ENCODE assay signal across 1 cellular context in the genomic region with DNA sequence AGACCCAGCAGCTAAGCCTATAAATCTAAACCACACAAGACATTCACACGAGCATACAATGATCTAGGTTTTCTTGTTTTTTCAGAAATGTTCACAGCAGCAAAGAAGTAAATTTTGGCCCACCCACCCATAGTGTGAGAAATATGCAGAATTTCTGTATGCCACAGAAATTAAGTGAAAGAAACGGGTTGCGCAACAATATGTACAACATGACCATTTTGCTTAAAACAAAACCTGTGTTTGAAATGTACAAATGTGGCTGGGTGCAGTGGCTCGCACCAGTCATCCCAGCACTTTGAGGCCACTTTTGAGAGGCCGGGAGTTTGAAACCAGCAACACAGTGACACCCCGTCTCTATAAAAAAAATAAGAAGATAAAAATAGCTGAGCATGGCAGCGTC.
TF ChIP-seq lines count a peak whose summit lies in the region.

No MANE protein-coding gene starts in this region.

TF ChIP-seq in IMR-90, 13 proteins besides CTCF, POLR2A, EP300 and RAD21:
- TF ChIP-seq CEBPB (IDR thresholded peaks at IDR 0.05; ENCODE audit: low read depth, low read length) (peak; percentile 97), NFE2L2 (IDR thresholded peaks at IDR 0.05; ENCODE audit: low read depth, low read length) (no peak), MAZ (IDR thresholded peaks at IDR 0.05; ENCODE audit: borderline replicate concordance, low read depth, low read length) (no peak), RCOR1 (IDR thresholded peaks at IDR 0.05; ENCODE audit: insufficient replicate concordance, low read length) (no peak), RFX5 (IDR thresholded peaks at IDR 0.05; ENCODE audit: low read depth, low read length) (no peak), USF2 (IDR thresholded peaks at IDR 0.05; ENCODE audit: low read depth, low read length) (no peak), MAFK (IDR thresholded peaks at IDR 0.05; ENCODE audit: low read depth, low read length) (no peak)
